In the genomic region with DNA sequence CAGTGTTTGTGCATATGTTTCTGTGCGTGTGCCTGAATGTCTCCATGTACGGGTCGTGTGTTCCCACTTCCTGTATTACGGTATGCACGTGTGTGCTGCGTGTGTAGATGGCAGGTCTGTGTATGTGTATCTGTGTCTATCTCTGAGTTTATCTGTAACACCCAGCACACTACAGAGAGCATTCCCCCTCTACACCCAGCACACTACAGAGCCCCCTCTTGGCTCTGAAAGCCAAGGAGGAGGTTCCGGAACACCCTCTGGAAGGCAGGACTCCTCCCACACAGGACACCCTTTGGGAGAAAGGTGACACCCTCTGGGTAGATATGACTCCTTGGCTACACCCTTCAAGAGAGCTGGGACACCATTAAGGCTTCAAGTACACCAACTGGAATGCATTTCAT, we compare ENCODE assay signal across 1 cellular context.
TF ChIP-seq lines count a peak whose summit lies in the region.

No MANE protein-coding gene starts in this region.

TF ChIP-seq in HCT116, 20 proteins besides CTCF, POLR2A, EP300 and RAD21:
- TF ChIP-seq EGR1 (IDR thresholded peaks at IDR 0.05; ENCODE audit: low read depth), result no peak
- no peak for TF ChIP-seq CBX3 (IDR thresholded peaks at IDR 0.05; ENCODE audit: low read depth)
